In genomic region chr4:52715914-52716313, GRCh38 we compare ENCODE assay signal across 1 cellular context.
A peak's percentile ranks its signal among the peaks of the same experiment; 100 is the strongest.
TF ChIP-seq lines count a peak whose summit lies in the region.

No MANE protein-coding gene starts in this region.

TF ChIP-seq in HepG2, 621 proteins besides CTCF, POLR2A, EP300 and RAD21:
- TF ChIP-seq AGO2 (optimal IDR thresholded peaks at IDR 0.05; ENCODE audit: low read depth, low read length), result peak; percentile 2
- no peak for TF ChIP-seq RFXANK (CRISPR knock-in tag; IDR thresholded peaks at IDR 0.05)
- TF ChIP-seq GMEB2 (CRISPR knock-in tag; IDR thresholded peaks at IDR 0.05; ENCODE audit: low read depth), result no peak
TF ChIP-seq in HepG2: peak in this region for 1.
